12 cellular contexts compared by ENCODE assay signal in genomic region chr2:112880696-112881095, GRCh38. TPM values are rescaled to one million over a fixed set of nuclear protein-coding genes. Genes with fewer than 3 reads are reported as not detected.
A peak's percentile ranks its signal among the peaks of the same experiment; 100 is the strongest.
DNase-seq lines count a peak whose midpoint lies in the region; ATAC-seq and TF ChIP-seq lines count a peak whose summit lies in the region.
"Had no signal": no experiment of that assay in that cellular context is flagged by ENCODE, and none has a peak within 500 bp of the region (broad histone marks: within the 10 kb centered on the region; RNA-seq: fewer than 3 reads in every experiment).

No MANE protein-coding gene starts in this region.

- no peak overlapping the region for H3K4me3 Mint-ChIP-seq in activated naive CD8-positive, alpha-beta T cell treated with anti-CD3 and anti-CD28 coated beads, Interleukin-2, amount 50 U/mL, for 24 hours
- H3K4me3 Mint-ChIP-seq: T-cell had no signal

- WGBS in liver: 70% methylated on average over 7 of the region's 7 CpGs
- WGBS in heart left ventricle, 4 donors: 54 to 66% (median 58%) methylated on average over 7 of the region's 7 CpGs

- no peaks in the 10 kb centered on the region for H3K27me3 ChIP-seq in liver (ENCODE audit: control insufficient read depth in 4 of 4, insufficient read depth in 4 of 4, low read length in 3 of 4)
- peaks cover 0 to 15% (median 0%) of the 10 kb centered on the region in 9 donors for H3K27me3 ChIP-seq in heart left ventricle

- intact Hi-C loops in heart left ventricle (cut with DNase I): loop anchor here in 6 of 10 donors (5.0 to 10.0 kb wide), 3 partner anchors 126 to 133 kb away; no protein-coding TSS in a partner anchor

- no peak for TF ChIP-seq RAD21 in liver (IDR thresholded peaks at IDR 0.05)

- H3K4me3 ChIP-seq in liver (ENCODE audit: low read depth in 1 of 3, low read length in 3 of 3) (no peak overlapping the region), heart left ventricle (no peak overlapping the region)

- H3K36me3 ChIP-seq in liver (ENCODE audit: control insufficient read depth in 4 of 4, insufficient read depth in 3 of 4, low read depth in 1 of 4, low read length in 3 of 4) (no peaks in the 10 kb centered on the region), heart left ventricle (no peaks in the 10 kb centered on the region)

- no peak overlapping the region for H3K9ac ChIP-seq in liver (ENCODE audit: low read depth in 1 of 2, low read length in 2 of 2)

- peak; percentile 46 for DNase-seq in ELR (ENCODE audit: low read depth)
- no peak for DNase-seq in activated naive CD8-positive, alpha-beta T cell treated with anti-CD3 and anti-CD28 coated beads, Interleukin-2, amount 50 U/mL, for 24 hours
- DNase-seq in central memory CD4-positive, alpha-beta T cell: no peak
- no peak for DNase-seq in NCI-H748 (lab: John Stamatoyannopoulos, UW; ENCODE audit: unreplicated experiment)
- no peak for DNase-seq in stimulated activated CD4-positive, alpha-beta T cell treated with anti-CD3 and anti-CD28 coated beads, Interleukin-15, amount 100 ng/mL, for 24 hours
- no peak for DNase-seq in heart left ventricle
- DNase-seq: NCI-H748 treated with DMSO at 0.1 percent for 48 hours; stimulated activated naive CD4-positive, alpha-beta T cell had no signal

- no peak for TF ChIP-seq CTCF in liver (IDR thresholded peaks at IDR 0.05; ENCODE audit: low read depth, low read length, missing input control)
- no peak for TF ChIP-seq CTCF in heart left ventricle (IDR thresholded peaks at IDR 0.05)

- peak; percentile 34 for ATAC-seq in HG02759 (IDR thresholded peaks at IDR 0.05; ENCODE audit: unreplicated experiment)
- no peak for ATAC-seq in activated naive CD8-positive, alpha-beta T cell treated with anti-CD3 and anti-CD28 coated beads, Interleukin-2, amount 50 U/mL, for 24 hours
- ATAC-seq in heart left ventricle: no peak
- ATAC-seq: T-cell had no signal

- H3K9me3 ChIP-seq in liver (ENCODE audit: control insufficient read depth in 4 of 4, low read length in 3 of 4): no peaks in the 10 kb centered on the region
- H3K9me3 ChIP-seq in heart left ventricle: no peaks in the 10 kb centered on the region

- H3K4me1 Mint-ChIP-seq in activated naive CD8-positive, alpha-beta T cell treated with anti-CD3 and anti-CD28 coated beads, Interleukin-2, amount 50 U/mL, for 24 hours: peaks cover 32% of the 10 kb centered on the region

- H3K4me1 ChIP-seq in liver (ENCODE audit: control insufficient read depth in 4 of 4, insufficient read depth in 4 of 4, low read length in 3 of 4): peaks cover 0 to 3% (median 0%) of the 10 kb centered on the region in 4 donors
- peaks cover 0 to 28% (median 0%) of the 10 kb centered on the region in 12 donors for H3K4me1 ChIP-seq in heart left ventricle

- no peaks in the 10 kb centered on the region for H3K36me3 Mint-ChIP-seq in activated naive CD8-positive, alpha-beta T cell treated with anti-CD3 and anti-CD28 coated beads, Interleukin-2, amount 50 U/mL, for 24 hours (ENCODE audit: low read depth)
- H3K36me3 Mint-ChIP-seq: T-cell had no signal

- TF ChIP-seq POLR2A in heart left ventricle (IDR thresholded peaks at IDR 0.05): no peak

- peak overlapping the region; percentile 75 for H3K27ac Mint-ChIP-seq in activated naive CD8-positive, alpha-beta T cell treated with anti-CD3 and anti-CD28 coated beads, Interleukin-2, amount 50 U/mL, for 24 hours
- H3K27ac Mint-ChIP-seq: T-cell had no signal

- no peaks in the 10 kb centered on the region for H3K27me3 Mint-ChIP-seq in activated naive CD8-positive, alpha-beta T cell treated with anti-CD3 and anti-CD28 coated beads, Interleukin-2, amount 50 U/mL, for 24 hours
- H3K27me3 Mint-ChIP-seq: T-cell had no signal

- H3K9me3 Mint-ChIP-seq in activated naive CD8-positive, alpha-beta T cell treated with anti-CD3 and anti-CD28 coated beads, Interleukin-2, amount 50 U/mL, for 24 hours: no peaks in the 10 kb centered on the region
- H3K9me3 Mint-ChIP-seq: T-cell had no signal

- H3K27ac ChIP-seq in liver (ENCODE audit: low read depth in 1 of 2, low read length in 2 of 2) (no peak overlapping the region), heart left ventricle (no peak overlapping the region)

TF ChIP-seq in liver, 16 proteins besides CTCF, POLR2A, EP300 and RAD21:
- TF ChIP-seq YY1 (IDR thresholded peaks at IDR 0.05): no peak
- TF ChIP-seq, protein P1, sequence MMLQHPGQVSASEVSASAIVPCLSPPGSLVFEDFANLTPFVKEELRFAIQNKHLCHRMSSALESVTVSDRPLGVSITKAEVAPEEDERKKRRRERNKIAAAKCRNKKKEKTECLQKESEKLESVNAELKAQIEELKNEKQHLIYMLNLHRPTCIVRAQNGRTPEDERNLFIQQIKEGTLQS (IDR thresholded peaks at IDR 0.05): no peak
- TF ChIP-seq TAF1 (conservative IDR thresholded peaks at IDR 0.05): no peak
- TF ChIP-seq NR2F2 (IDR thresholded peaks at IDR 0.05): peak; percentile 81
- no peak for TF ChIP-seq JUND (IDR thresholded peaks at IDR 0.05)
TF ChIP-seq in liver: peak in this region for 1.

RNA-seq across cellular contexts. Expression of gene IL37, which starts 30.3 kb away (rescaled TPM):
- total RNA-seq in liver (not detected), heart left ventricle (not detected)
- polyA plus RNA-seq in liver (not detected), heart left ventricle (not detected)
- total RNA-seq: kidney epithelial cell, T-cell had no signal

RNA-seq across cellular contexts. Expression of gene IL1B, which starts 44.1 kb away (rescaled TPM):
- total RNA-seq in liver (1 to 10 TPM; 1.0 to 3.1 TPM), heart left ventricle (10 to 100 TPM in 1 of 9 donors, 1 to 10 TPM in 3, under 1 TPM in 1, not detected in 4; 0.68 to 12.3 (median 3.9) TPM)
- polyA plus RNA-seq in liver (under 1 TPM; 0.25 to 0.51 TPM), heart left ventricle (under 1 TPM; 0.27 to 0.49 TPM)
